ENCODE assay signal across 9 cellular contexts in the genomic region with DNA sequence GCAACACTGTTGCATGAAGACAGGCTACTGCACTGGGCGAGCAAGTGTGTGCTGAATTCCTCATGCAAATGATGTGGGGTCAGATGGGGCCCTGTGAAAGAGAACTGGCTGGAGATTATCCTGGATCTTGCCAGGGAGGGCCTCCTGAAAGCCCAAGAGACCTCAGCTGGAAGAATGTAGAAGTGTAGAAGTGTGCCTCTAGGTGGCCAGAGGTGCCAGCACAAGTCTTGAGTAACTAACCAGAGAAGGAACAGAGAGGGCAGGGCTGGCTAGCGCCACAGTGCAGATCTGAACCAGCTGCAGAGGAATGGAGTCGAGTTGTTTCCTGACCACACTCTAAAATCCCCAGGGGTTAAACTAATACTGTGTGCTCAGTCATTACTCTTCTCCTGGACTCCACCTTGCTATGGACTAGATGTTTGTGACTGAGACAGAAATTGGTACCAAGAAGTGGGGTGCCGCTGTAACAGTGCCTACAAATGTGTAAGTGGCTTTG.
DNase-seq lines count a peak whose midpoint lies in the region; ATAC-seq, FAIRE-seq and TF ChIP-seq lines count a peak whose summit lies in the region.
"Had no signal": no experiment of that assay in that cellular context is flagged by ENCODE, and none has a peak within 500 bp of the region (broad histone marks: within the 10 kb centered on the region; RNA-seq: fewer than 3 reads in every experiment).

No MANE protein-coding gene starts in this region.

- H3K36me3 ChIP-seq in GM12878 (ENCODE audit: control insufficient read depth in 2 of 2, insufficient read depth in 2 of 2, low read length in 1 of 2) = no peaks in the 10 kb centered on the region

- intact Hi-C loops in GM12878 (cut with micrococcal nuclease; ENCODE audit: unreplicated experiment) = no loop called here

- SMC1A ChIA-PET in GM12878 (lab: Charles Lee; ENCODE audit: uncharacterized antibody, unreplicated experiment) = interaction anchor here (1.1 kb wide), 1 partner anchor 26 kb away, joined by 3 read pairs; no protein-coding TSS in a partner anchor

- H3K79me2 ChIP-seq in GM12878 (ENCODE audit: control insufficient read depth, insufficient read depth, low read length) = no peaks in the 10 kb centered on the region

- TF ChIP-seq EP300 in GM12878 (IDR thresholded peaks at IDR 0.05; ENCODE audit: borderline replicate concordance in 1 of 2, control insufficient read depth in 1 of 2, low read depth in 2 of 2, low read length in 2 of 2) = no peak

- peak; percentile 54 for TF ChIP-seq RAD21 in GM12878 (IDR thresholded peaks at IDR 0.05; ENCODE audit: insufficient read depth, low read depth, low read length)

- RAD21 ChIA-PET in GM12878 (lab: Charles Lee; ENCODE audit: unreplicated experiment) = no interaction called here

- H3K36me3 Mint-ChIP-seq in glutamatergic neuron (ENCODE audit: unreplicated experiment) = no peaks in the 10 kb centered on the region
- no peaks in the 10 kb centered on the region for H3K36me3 Mint-ChIP-seq in activated naive CD8-positive, alpha-beta T cell treated with anti-CD3 and anti-CD28 coated beads for 36 hours

- BruUV-seq in GM12878 (replicated peaks; lab: Mats Ljungman, UMichigan) = no TSS peak

- no peak for TF ChIP-seq POLR2A in GM12878 (IDR thresholded peaks at IDR 0.05; ENCODE audit: low read depth, low read length)

- no peak overlapping the region for H3K27ac Mint-ChIP-seq in glutamatergic neuron (ENCODE audit: unreplicated experiment)
- no peak overlapping the region for H3K27ac Mint-ChIP-seq in activated naive CD8-positive, alpha-beta T cell treated with anti-CD3 and anti-CD28 coated beads for 36 hours

- no peak overlapping the region for H3K9ac ChIP-seq in GM12878 (ENCODE audit: control insufficient read depth, insufficient read depth, low read length)

- no peak overlapping the region for H3K4me3 Mint-ChIP-seq in glutamatergic neuron (ENCODE audit: unreplicated experiment)
- no peak overlapping the region for H3K4me3 Mint-ChIP-seq in activated naive CD8-positive, alpha-beta T cell treated with anti-CD3 and anti-CD28 coated beads for 36 hours
- H3K4me3 Mint-ChIP-seq: central memory CD8-positive, alpha-beta T cell had no signal

- peak overlapping the region; percentile 54 for H3K4me2 ChIP-seq in GM12878 (ENCODE audit: control insufficient read depth, insufficient read depth)

- H3K27ac ChIP-seq in GM12878 (ENCODE audit: control insufficient read depth, insufficient read depth) = no peak overlapping the region

- no peaks in the 10 kb centered on the region for H4K20me1 ChIP-seq in GM12878 (ENCODE audit: control insufficient read depth, insufficient read depth)

- H3K4me1 Mint-ChIP-seq in glutamatergic neuron (ENCODE audit: low read depth, unreplicated experiment) = no peaks in the 10 kb centered on the region
- no peaks in the 10 kb centered on the region for H3K4me1 Mint-ChIP-seq in activated naive CD8-positive, alpha-beta T cell treated with anti-CD3 and anti-CD28 coated beads for 36 hours

- TF ChIP-seq CTCF in GM12878 (IDR thresholded peaks at IDR 0.05 in 2 of 3, conservative IDR thresholded peaks at IDR 0.05 in 1 of 3; ENCODE audit: control insufficient read depth in 2 of 3, extremely low read depth in 1 of 3, insufficient read depth in 1 of 3, low read depth in 3 of 3, low read length in 3 of 3) (peak; percentile 26 to 30 (median 29); a peak in 3 of 6 replicates), glutamatergic neuron (IDR thresholded peaks at IDR 0.05; ENCODE audit: partially characterized antibody, unreplicated experiment) (no peak)

- peak overlapping the region; percentile 7 for H2AFZ ChIP-seq in GM12878 (ENCODE audit: control insufficient read depth, low read depth, low read length)

- no peaks in the 10 kb centered on the region for H3K9me3 ChIP-seq in GM12878 (replicated peaks; ENCODE audit: control insufficient read depth, insufficient read depth, low read length)

- peaks cover 9% of the 10 kb centered on the region for H3K4me1 ChIP-seq in GM12878 (ENCODE audit: control insufficient read depth, insufficient read depth, low read length)

- CTCF ChIA-PET in GM12878 (lab: Yijun Ruan, JAX) = interaction anchor here (0.8 kb wide), 1 partner anchor 546 kb away, joined by 3 read pairs; no protein-coding TSS in a partner anchor

- WGBS in GM12878 (ENCODE audit: insufficient coverage, insufficient replicate concordance, low lambda C conversion rate, missing lambda C conversion rate) = 0% methylated on average over 4 of the region's 4 CpGs

- no peak overlapping the region; the same call in 1 of the 2 replicates for H3K4me3 ChIP-seq in GM12878

- peaks cover 5% of the 10 kb centered on the region for H3K9me3 Mint-ChIP-seq in glutamatergic neuron (ENCODE audit: unreplicated experiment)
- H3K9me3 Mint-ChIP-seq in activated naive CD8-positive, alpha-beta T cell treated with anti-CD3 and anti-CD28 coated beads for 36 hours = peaks cover 4% of the 10 kb centered on the region

- in situ Hi-C loops in GM12878 (cut with MboI) = no loop called here

- no peaks in the 10 kb centered on the region for H3K27me3 ChIP-seq in GM12878 (replicated peaks in 1 of 2; ENCODE audit: control insufficient read depth in 2 of 2, insufficient read depth in 2 of 2, low read length in 1 of 2)

- POLR2A ChIA-PET in GM12878 (lab: Charles Lee) = no interaction called here

- H3K27me3 Mint-ChIP-seq in glutamatergic neuron (ENCODE audit: unreplicated experiment) = peaks cover 2% of the 10 kb centered on the region
- peaks cover 13% of the 10 kb centered on the region for H3K27me3 Mint-ChIP-seq in activated naive CD8-positive, alpha-beta T cell treated with anti-CD3 and anti-CD28 coated beads for 36 hours

- peak; percentile 28 for DNase-seq in GM12878 (ENCODE audit: low read depth, low spot score)
- no peak for DNase-seq in DMS 273 (lab: John Stamatoyannopoulos, UW; ENCODE audit: unreplicated experiment)
- DNase-seq in SHP77 (lab: John Stamatoyannopoulos, UW) = no peak
- no peak for DNase-seq in glutamatergic neuron
- no peak for DNase-seq in activated naive CD8-positive, alpha-beta T cell treated with anti-CD3 and anti-CD28 coated beads for 36 hours

- FAIRE-seq in GM12878 (lab: Jason Lieb, UNC) = peak; percentile 85

- ATAC-seq in GM18519 (IDR thresholded peaks at IDR 0.05; ENCODE audit: low FRiP score, unreplicated experiment) (peak; percentile 99), GM21526 (IDR thresholded peaks at IDR 0.05; ENCODE audit: low FRiP score, unreplicated experiment) (peak; percentile 97), HG03159 (IDR thresholded peaks at IDR 0.05; ENCODE audit: unreplicated experiment) (peak; percentile 81), GM12878 (peak; percentile 98)

TF ChIP-seq in GM12878, 131 proteins besides CTCF, POLR2A, EP300 and RAD21 (continues in another document):
- TF ChIP-seq RUNX3 (IDR thresholded peaks at IDR 0.05; ENCODE audit: low read length) (peak; percentile 83), MEF2B (IDR thresholded peaks at IDR 0.05; ENCODE audit: partially characterized antibody, poor library complexity, severe bottlenecking) (peak; percentile 68), IRF4 (IDR thresholded peaks at IDR 0.05; ENCODE audit: low read depth, low read length) (0 out of 2 replicates have a peak, but pooled peaks have one; percentile 46), TARDBP (IDR thresholded peaks at IDR 0.05; ENCODE audit: borderline replicate concordance) (no peak), TCF7 (IDR thresholded peaks at IDR 0.05; ENCODE audit: borderline replicate concordance) (peak; percentile 15; the same call in 1 of the 2 replicates), BMI1 (IDR thresholded peaks at IDR 0.05; ENCODE audit: borderline replicate concordance) (no peak), POU2F2 (IDR thresholded peaks at IDR 0.05; ENCODE audit: borderline replicate concordance, low read depth, low read length) (0 out of 3 replicates have a peak, but pooled peaks have one; percentile 29), SMARCA5 (IDR thresholded peaks at IDR 0.05) (0 out of 2 replicates have a peak, but pooled peaks have one; percentile 36), PRDM15 (CRISPR knock-in tag; IDR thresholded peaks at IDR 0.05) (no peak), SPI1 (IDR thresholded peaks at IDR 0.05; ENCODE audit: borderline replicate concordance, insufficient read depth, low read depth, low read length) (no peak), SRF (IDR thresholded peaks at IDR 0.05; ENCODE audit: low read depth in 2 of 2, low read length in 2 of 2) (no peak), JUNB (IDR thresholded peaks at IDR 0.05) (peak; percentile 60), YY1 (IDR thresholded peaks at IDR 0.05; ENCODE audit: low read depth, low read length) (0 out of 2 replicates have a peak, but pooled peaks have one; percentile 47)
